15 cellular contexts compared by ENCODE assay signal in the genomic region with DNA sequence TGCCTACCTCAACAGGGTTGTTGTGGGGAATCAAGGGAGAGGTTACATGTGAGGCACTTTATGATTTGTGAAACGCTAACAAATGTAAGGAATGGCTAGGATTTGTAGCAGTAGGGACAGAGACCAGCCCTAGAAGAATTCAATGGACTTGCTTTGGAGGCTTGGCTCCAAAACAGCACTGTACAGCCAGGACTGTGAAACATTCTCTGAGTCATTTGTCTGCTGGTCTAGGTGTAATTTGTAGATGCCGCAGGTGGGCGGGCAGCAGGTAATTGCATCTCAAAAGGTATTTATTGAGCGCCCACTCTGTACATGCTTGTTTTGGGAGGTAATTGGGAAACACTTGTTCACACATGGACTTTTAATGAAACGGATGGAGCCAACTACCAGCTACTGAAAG. TPM values are rescaled to one million over a fixed set of nuclear protein-coding genes. Genes with fewer than 3 reads are reported as not detected.
"Had no signal": no experiment of that assay in that cellular context is flagged by ENCODE, and none has a peak within 500 bp of the region (broad histone marks: within the 10 kb centered on the region; RNA-seq: fewer than 3 reads in every experiment).

No MANE protein-coding gene starts in this region.

- H3K36me3 ChIP-seq: left ventricle myocardium inferior, tibial nerve had no signal

- H3K9ac ChIP-seq: parathyroid adenoma had no signal

- DNase-seq: activated B cell treated with CpG ODN at 0.5 μM for 24 hours; activated CD4-positive, alpha-beta T cell treated with anti-CD3 and anti-CD28 coated beads, Interleukin-2, amount 10 ng/mL, durations not matched to agents 24 days and 14 days; activated naive CD4-positive, alpha-beta T cell treated with anti-CD3 and anti-CD28 coated beads, Interleukin-2, amount 50 U/mL, for 16 hours; activated T-cell treated with anti-CD3 and anti-CD28 coated beads for 4 hours; effector memory CD8-positive, alpha-beta T cell; erythroblast; left ventricle myocardium inferior; mesendoderm; retina; T-helper 17 cell had no signal

- H3K9me3 ChIP-seq: left ventricle myocardium inferior, tibial nerve had no signal

- H3K27ac Mint-ChIP-seq: activated B cell treated with CpG ODN at 0.5 μM for 24 hours; activated CD4-positive, alpha-beta T cell treated with anti-CD3 and anti-CD28 coated beads, Interleukin-2, amount 10 ng/mL, durations not matched to agents 24 days and 14 days; activated T-helper 2 cell treated with anti-CD3 and anti-CD28 coated beads, Interferon-gamma antibody, Interleukin-2, Interleukin-4, amounts not matched to agents 10 μg/mL and 5 μg/mL and 100 μg/mL, durations not matched to agents 14 hours and 24 hours and 36 hours; effector memory CD8-positive, alpha-beta T cell; T-helper 17 cell had no signal

- H2AFZ ChIP-seq: parathyroid adenoma had no signal

- H3K4me3 Mint-ChIP-seq: activated B cell treated with CpG ODN at 0.5 μM for 24 hours; activated CD4-positive, alpha-beta T cell treated with anti-CD3 and anti-CD28 coated beads, Interleukin-2, amount 10 ng/mL, durations not matched to agents 24 days and 14 days; effector memory CD8-positive, alpha-beta T cell; T-helper 17 cell had no signal

- H3K27me3 Mint-ChIP-seq: activated B cell treated with CpG ODN at 0.5 μM for 24 hours had no signal

- H3K4me3 ChIP-seq: left ventricle myocardium inferior, skin epidermis, tibial nerve had no signal

- H3K9me3 Mint-ChIP-seq: activated B cell treated with CpG ODN at 0.5 μM for 24 hours; activated CD4-positive, alpha-beta T cell treated with anti-CD3 and anti-CD28 coated beads, Interleukin-2, amount 10 ng/mL, durations not matched to agents 24 days and 14 days; activated T-helper 2 cell treated with anti-CD3 and anti-CD28 coated beads, Interferon-gamma antibody, Interleukin-2, Interleukin-4, amounts not matched to agents 10 μg/mL and 5 μg/mL and 100 μg/mL, durations not matched to agents 14 hours and 24 hours and 36 hours; effector memory CD8-positive, alpha-beta T cell had no signal

- H3K27ac ChIP-seq: left ventricle myocardium inferior, tibial nerve had no signal

- H3K4me1 Mint-ChIP-seq: activated CD4-positive, alpha-beta T cell treated with anti-CD3 and anti-CD28 coated beads, Interleukin-2, amount 10 ng/mL, durations not matched to agents 24 days and 14 days; T-helper 17 cell had no signal

RNA-seq across cellular contexts. Expression of gene SLC7A8, which starts 11.4 kb away (rescaled TPM):
- total RNA-seq: activated CD4-positive, alpha-beta T cell treated with anti-CD3 and anti-CD28 coated beads, Interleukin-2, amount 10 ng/mL, durations not matched to agents 24 days and 14 days had no signal

RNA-seq across cellular contexts. Expression of gene CEBPE, which starts 53.0 kb away (rescaled TPM):
- total RNA-seq: activated T-helper 2 cell treated with anti-CD3 and anti-CD28 coated beads, Interferon-gamma antibody, Interleukin-2, Interleukin-4, amounts not matched to agents 10 μg/mL and 5 μg/mL and 100 μg/mL, durations not matched to agents 14 hours and 24 hours and 36 hours; left ventricle myocardium inferior; myocyte; tibial nerve had no signal
